In genomic region chr2:157593411-157593810, GRCh38 we compare ENCODE assay signal across 18 cellular contexts. TPM values are rescaled to one million over a fixed set of nuclear protein-coding genes. Genes with fewer than 3 reads are reported as not detected.
DNase-seq lines count a peak whose midpoint lies in the region; ATAC-seq lines count a peak whose summit lies in the region.
"Had no signal": no experiment of that assay in that cellular context is flagged by ENCODE, and none has a peak within 500 bp of the region (broad histone marks: within the 10 kb centered on the region; RNA-seq: fewer than 3 reads in every experiment).

No MANE protein-coding gene starts in this region.

- no peaks in the 10 kb centered on the region for H3K36me3 Mint-ChIP-seq in activated T-cell treated with anti-CD3 and anti-CD28 coated beads, Interleukin-2, amount 50 U/mL, for 72 hours (ENCODE audit: insufficient read depth in 2 of 2)
- H3K36me3 Mint-ChIP-seq: CD8-positive, alpha-beta memory T cell had no signal

- peaks cover 8% of the 10 kb centered on the region for H3K4me1 Mint-ChIP-seq in activated T-cell treated with anti-CD3 and anti-CD28 coated beads, Interleukin-2, amount 50 U/mL, for 72 hours (ENCODE audit: low read depth)
- H3K4me1 Mint-ChIP-seq in stimulated activated naive CD8-positive, alpha-beta T cell treated with anti-CD3 and anti-CD28 coated beads, Interleukin-15, amount 100 ng/mL, for 72 hours: peaks cover 18% of the 10 kb centered on the region

- no peak for ATAC-seq in activated T-cell treated with anti-CD3 and anti-CD28 coated beads, Interleukin-2, amount 50 U/mL, for 72 hours (replicated peaks in 1 of 2)
- no peak for ATAC-seq in stimulated activated naive CD8-positive, alpha-beta T cell treated with anti-CD3 and anti-CD28 coated beads, Interleukin-15, amount 100 ng/mL, for 72 hours
- ATAC-seq: HepG2, Panc1, Right ventricle myocardium inferior had no signal

- DNase-seq in activated T-cell treated with anti-CD3 and anti-CD28 coated beads, Interleukin-2, amount 50 U/mL, for 72 hours: no peak
- DNase-seq in activated T-cell treated with anti-CD3 and anti-CD28 coated beads for 4 hours (no peak), globus pallidus (ENCODE audit: low spot score) (peak; percentile 83), pons (ENCODE audit: low spot score) (peak; percentile 82), hepatic stellate cell (ENCODE audit: low spot score) (no peak), EL (no peak), NCI-H1436 treated with DMSO at 0.1 percent for 48 hours (lab: John Stamatoyannopoulos, UW) (no peak)
- no peak for DNase-seq in stimulated activated naive CD8-positive, alpha-beta T cell treated with anti-CD3 and anti-CD28 coated beads, Interleukin-15, amount 100 ng/mL, for 72 hours
- DNase-seq: 8988T; CD8-positive, alpha-beta memory T cell; DMS79 treated with DMSO at 0.1 percent for 48 hours; GDM1; KG1; NCI-H146; NCI-H510A treated with DMSO at 0.1 percent for 48 hours had no signal

- H3K9me3 Mint-ChIP-seq in activated T-cell treated with anti-CD3 and anti-CD28 coated beads, Interleukin-2, amount 50 U/mL, for 72 hours: no peaks in the 10 kb centered on the region
- H3K9me3 Mint-ChIP-seq in stimulated activated naive CD8-positive, alpha-beta T cell treated with anti-CD3 and anti-CD28 coated beads, Interleukin-15, amount 100 ng/mL, for 72 hours: no peaks in the 10 kb centered on the region

- peaks cover 12% of the 10 kb centered on the region for H3K27me3 Mint-ChIP-seq in activated T-cell treated with anti-CD3 and anti-CD28 coated beads, Interleukin-2, amount 50 U/mL, for 72 hours (ENCODE audit: low read depth)
- no peaks in the 10 kb centered on the region for H3K27me3 Mint-ChIP-seq in stimulated activated naive CD8-positive, alpha-beta T cell treated with anti-CD3 and anti-CD28 coated beads, Interleukin-15, amount 100 ng/mL, for 72 hours

- no peak overlapping the region for H3K4me3 Mint-ChIP-seq in activated T-cell treated with anti-CD3 and anti-CD28 coated beads, Interleukin-2, amount 50 U/mL, for 72 hours
- no peak overlapping the region for H3K4me3 Mint-ChIP-seq in stimulated activated naive CD8-positive, alpha-beta T cell treated with anti-CD3 and anti-CD28 coated beads, Interleukin-15, amount 100 ng/mL, for 72 hours
- H3K4me3 Mint-ChIP-seq: CD8-positive, alpha-beta memory T cell had no signal

- peak overlapping the region; percentile 15 for H3K27ac Mint-ChIP-seq in activated T-cell treated with anti-CD3 and anti-CD28 coated beads, Interleukin-2, amount 50 U/mL, for 72 hours
- no peak overlapping the region for H3K27ac Mint-ChIP-seq in stimulated activated naive CD8-positive, alpha-beta T cell treated with anti-CD3 and anti-CD28 coated beads, Interleukin-15, amount 100 ng/mL, for 72 hours
- H3K27ac Mint-ChIP-seq: CD8-positive, alpha-beta memory T cell had no signal

RNA-seq across cellular contexts. Expression of gene ACVR1C, which starts 35.3 kb away (rescaled TPM):
- total RNA-seq in activated T-cell treated with anti-CD3 and anti-CD28 coated beads, Interleukin-2, amount 50 U/mL, for 72 hours: 1 to 10 TPM; 2.3 to 3.6 TPM

Comparison
In these comparisons a context has a peak if more than half of its experiments do, and no peak if none do; other contexts are left out.
1. DNase-seq: peak in globus pallidus (single experiment) and pons (single experiment); none in activated T-cell treated with anti-CD3 and anti-CD28 coated beads, Interleukin-2, amount 50 U/mL, for 72 hours (0 of 2), activated T-cell treated with anti-CD3 and anti-CD28 coated beads for 4 hours (single experiment), hepatic stellate cell (single experiment), EL (single experiment), NCI-H1436 treated with DMSO at 0.1 percent for 48 hours (single experiment) and stimulated activated naive CD8-positive, alpha-beta T cell treated with anti-CD3 and anti-CD28 coated beads, Interleukin-15, amount 100 ng/mL, for 72 hours (0 of 2).